ENCODE assay signal across 22 cellular contexts in genomic region chr9:115636596-115636995, GRCh38.
"Had no signal": no experiment of that assay in that cellular context is flagged by ENCODE, and none has a peak within 500 bp of the region (broad histone marks: within the 10 kb centered on the region; RNA-seq: fewer than 3 reads in every experiment).

No MANE protein-coding gene starts in this region.

- H3K36me3 ChIP-seq: cardiac muscle cell, gastrocnemius medialis, left ventricle myocardium inferior, neutrophil, ovary, prostate gland, thyroid gland, upper lobe of right lung had no signal

- H3K9me3 ChIP-seq: gastrocnemius medialis, left ventricle myocardium inferior, neutrophil, ovary, prostate gland, thyroid gland, upper lobe of right lung had no signal

- H3K27ac ChIP-seq: cardiac muscle cell, gastrocnemius medialis, left ventricle myocardium inferior, neutrophil, ovary, prostate gland, thyroid gland, upper lobe of right lung had no signal

- H3K27me3 ChIP-seq: gastrocnemius medialis, neutrophil, ovary, thyroid gland, upper lobe of right lung had no signal

- ATAC-seq: gastrocnemius medialis, upper lobe of right lung, WTC11 had no signal

- H3K4me1 ChIP-seq: gastrocnemius medialis, left ventricle myocardium inferior, prostate gland, thyroid gland, upper lobe of right lung had no signal

- H3K4me3 ChIP-seq: cardiac muscle cell, gastrocnemius medialis, left ventricle myocardium inferior, ovary, prostate gland, thyroid gland, upper lobe of right lung had no signal

- DNase-seq: activated CD4-positive, alpha-beta T cell treated with anti-CD3 and anti-CD28 coated beads for 4 hours; activated CD4-positive, alpha-beta T cell treated with anti-CD3 and anti-CD28 coated beads, Interleukin-2, amount 50 U/mL, for 48 hours; activated CD8-positive, alpha-beta memory T cell treated with anti-CD3 and anti-CD28 coated beads, Interleukin-2, amount 50 U/mL, for 48 hours; activated naive CD4-positive, alpha-beta T cell treated with Interleukin-2 at 50 U/mL for 16 hours; activated naive CD8-positive, alpha-beta T cell treated with anti-CD3 and anti-CD28 coated beads for 36 hours; activated T-cell treated with anti-CD3 and anti-CD28 coated beads, Interleukin-2, amount 50 U/mL, for 4 hours; cortex of kidney; endodermal cell; erythroblast; gastrocnemius medialis; hippocampal formation; left ventricle myocardium inferior; ovary; stimulated activated CD4-positive, alpha-beta T cell treated with anti-CD3 and anti-CD28 coated beads, Interleukin-4, amount 100 ng/mL, for 4 hours; substantia nigra; T-helper 9 cell; thyroid gland; upper lobe of right lung had no signal
